11 cellular contexts compared by ENCODE assay signal in the genomic region with DNA sequence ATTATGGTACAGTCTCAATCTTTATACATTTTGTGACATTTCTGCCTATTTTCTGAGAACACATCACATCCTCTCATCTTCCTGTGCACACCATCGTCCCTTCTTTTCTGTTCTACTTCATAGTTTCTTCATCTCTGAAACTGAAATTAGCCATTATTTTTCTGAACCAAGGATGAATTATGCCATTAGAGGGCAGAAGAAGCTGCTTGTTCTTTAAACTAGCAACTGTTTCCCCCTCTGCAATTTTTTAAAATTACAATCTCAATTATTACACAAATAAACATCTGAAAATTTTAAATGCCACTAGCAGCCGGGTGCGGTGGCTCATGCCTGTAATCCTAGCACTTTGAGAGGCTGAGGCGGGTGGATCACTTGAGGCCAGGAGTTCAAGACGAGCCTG. TPM values are rescaled to one million over a fixed set of nuclear protein-coding genes. Genes with fewer than 3 reads are reported as not detected.
DNase-seq lines count a peak whose midpoint lies in the region; TF ChIP-seq lines count a peak whose summit lies in the region.
"Had no signal": no experiment of that assay in that cellular context is flagged by ENCODE, and none has a peak within 500 bp of the region (broad histone marks: within the 10 kb centered on the region; RNA-seq: fewer than 3 reads in every experiment).

No MANE protein-coding gene starts in this region.

- no peak overlapping the region for H3K27ac ChIP-seq in smooth muscle cell (ENCODE audit: low read depth)
- H3K27ac ChIP-seq: pancreas had no signal

- no peak overlapping the region for H3K9ac ChIP-seq in smooth muscle cell (ENCODE audit: low read depth)

- peak; percentile 24 for TF ChIP-seq CTCF in GM12873 (IDR thresholded peaks at IDR 0.05; ENCODE audit: insufficient read depth, low read depth, low read length, missing control alignments)
- peak; percentile 61 for TF ChIP-seq CTCF in fibroblast of mammary gland (conservative IDR thresholded peaks at IDR 0.05; ENCODE audit: control insufficient read depth, insufficient read depth, low read depth, low read length)
- TF ChIP-seq CTCF in smooth muscle cell (IDR thresholded peaks at IDR 0.05; ENCODE audit: borderline replicate concordance, insufficient read depth, poor library complexity, severe bottlenecking) = peak; percentile 41

- H3K9me3 ChIP-seq in smooth muscle cell (replicated peaks; ENCODE audit: low read depth) = no peaks in the 10 kb centered on the region
- H3K9me3 ChIP-seq: pancreas had no signal

- no peak overlapping the region for H3K4me2 ChIP-seq in smooth muscle cell

- 78% methylated on average over 5 of the region's 5 CpGs for WGBS in smooth muscle cell (ENCODE audit: low lambda C conversion rate)

- no peaks in the 10 kb centered on the region for H4K20me1 ChIP-seq in smooth muscle cell (ENCODE audit: low read depth)

- no peaks in the 10 kb centered on the region for H3K36me3 ChIP-seq in smooth muscle cell (ENCODE audit: low read depth)
- H3K36me3 ChIP-seq: pancreas had no signal

- no peak overlapping the region for H2AFZ ChIP-seq in smooth muscle cell (ENCODE audit: low read depth)

- DNase-seq in RKO (ENCODE audit: low spot score) = peak; percentile 16
- DNase-seq in fibroblast of mammary gland (ENCODE audit: low read depth) = peak; percentile 61
- no peak for DNase-seq in smooth muscle cell (lab: John Stamatoyannopoulos, UW; ENCODE audit: unreplicated experiment)
- no peak for DNase-seq in stimulated activated CD4-positive, alpha-beta T cell treated with anti-CD3 and anti-CD28 coated beads, Interleukin-12 subunit alpha, Interleukin-12 subunit beta, amount 100 ng/mL, for 4 hours
- no peak for DNase-seq in NCI-H128 (lab: John Stamatoyannopoulos, UW; ENCODE audit: unreplicated experiment)
- DNase-seq in NCI-H748 (lab: John Stamatoyannopoulos, UW; ENCODE audit: unreplicated experiment) = no peak
- DNase-seq: activated CD4-positive, alpha-beta T cell treated with anti-CD3 and anti-CD28 coated beads, Interleukin-2, amount 50 U/mL, for 1 hour; effector memory CD8-positive, alpha-beta T cell; NCI-H2171; pancreas had no signal

- no peaks in the 10 kb centered on the region for H3K79me2 ChIP-seq in smooth muscle cell (ENCODE audit: low read depth)

- no peaks in the 10 kb centered on the region for H3K27me3 ChIP-seq in smooth muscle cell (ENCODE audit: low read depth)
- H3K27me3 ChIP-seq: pancreas had no signal

- H3K4me3 ChIP-seq in fibroblast of mammary gland (ENCODE audit: control insufficient read depth, low read depth, low read length) (no peak overlapping the region), smooth muscle cell (no peak overlapping the region)
- H3K4me3 ChIP-seq: pancreas had no signal

- H3K4me1 ChIP-seq in smooth muscle cell (ENCODE audit: low read depth) = no peaks in the 10 kb centered on the region
- H3K4me1 ChIP-seq: pancreas had no signal

- H3F3A ChIP-seq in smooth muscle cell (ENCODE audit: low read depth) = no peaks in the 10 kb centered on the region

RNA-seq across cellular contexts. Expression of gene RBBP6, which starts 41.3 kb away (rescaled TPM):
- 70.2 and 80.6 TPM in 2 replicates for total RNA-seq in smooth muscle cell
- 40.4 and 48.6 TPM in 2 replicates for polyA plus RNA-seq in smooth muscle cell

Comparison
In these comparisons a context has a peak if more than half of its experiments do, and no peak if none do; other contexts are left out.
1. DNase-seq: peak in RKO (single experiment) and fibroblast of mammary gland (single experiment); none in smooth muscle cell (single experiment), stimulated activated CD4-positive, alpha-beta T cell treated with anti-CD3 and anti-CD28 coated beads, Interleukin-12 subunit alpha, Interleukin-12 subunit beta, amount 100 ng/mL, for 4 hours (single experiment), NCI-H128 (single experiment) and NCI-H748 (single experiment).
2. Peak in every context shown above with its lines, with median percentiles within 50 percentile points of each other: CTCF ChIP-seq.